ENCODE assay signal across 1 cellular context in the genomic region with DNA sequence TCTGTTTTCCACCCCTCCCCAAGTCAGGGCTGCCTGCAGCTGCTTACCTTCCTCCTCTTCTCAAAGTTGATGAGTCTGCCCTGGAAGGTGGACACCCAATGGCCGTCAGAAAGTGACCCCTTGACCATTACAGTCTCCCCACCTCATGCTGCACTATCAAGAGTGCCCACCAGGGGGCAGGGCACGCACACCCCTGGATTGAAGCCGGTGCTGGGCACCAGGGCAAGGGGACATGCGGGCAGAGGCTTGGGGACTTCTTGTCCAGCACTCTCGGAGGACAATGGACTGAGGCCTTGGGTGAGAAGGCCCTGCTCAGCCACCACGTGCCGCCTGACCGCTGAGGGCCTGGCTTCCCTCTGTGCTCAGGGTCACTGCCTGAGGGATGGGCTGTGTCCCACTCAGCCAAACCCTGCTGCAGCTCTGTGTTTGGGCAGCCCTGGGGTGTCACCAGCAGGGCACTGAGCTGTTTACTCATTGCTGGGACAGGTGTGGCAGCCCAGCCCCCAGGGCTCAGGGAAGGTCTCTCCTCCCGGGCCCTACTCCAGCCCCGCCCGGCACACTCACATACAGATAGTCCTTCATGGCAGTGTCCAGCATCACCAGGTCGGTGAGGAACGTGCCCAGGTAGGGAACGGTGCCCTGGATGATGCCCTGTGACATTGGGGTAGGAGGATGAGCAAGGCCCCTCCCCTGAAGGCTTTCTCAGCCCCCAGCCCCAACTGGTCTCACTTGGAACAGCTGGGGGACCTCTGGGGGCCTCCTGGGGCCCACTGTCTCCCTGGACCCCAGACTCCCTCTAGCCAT.
TF ChIP-seq lines count a peak whose summit lies in the region.

No MANE protein-coding gene starts in this region.

TF ChIP-seq in K562, 482 proteins besides CTCF, POLR2A, EP300 and RAD21 (continued from another document and continues in another):
- TF ChIP-seq, protein P1, sequence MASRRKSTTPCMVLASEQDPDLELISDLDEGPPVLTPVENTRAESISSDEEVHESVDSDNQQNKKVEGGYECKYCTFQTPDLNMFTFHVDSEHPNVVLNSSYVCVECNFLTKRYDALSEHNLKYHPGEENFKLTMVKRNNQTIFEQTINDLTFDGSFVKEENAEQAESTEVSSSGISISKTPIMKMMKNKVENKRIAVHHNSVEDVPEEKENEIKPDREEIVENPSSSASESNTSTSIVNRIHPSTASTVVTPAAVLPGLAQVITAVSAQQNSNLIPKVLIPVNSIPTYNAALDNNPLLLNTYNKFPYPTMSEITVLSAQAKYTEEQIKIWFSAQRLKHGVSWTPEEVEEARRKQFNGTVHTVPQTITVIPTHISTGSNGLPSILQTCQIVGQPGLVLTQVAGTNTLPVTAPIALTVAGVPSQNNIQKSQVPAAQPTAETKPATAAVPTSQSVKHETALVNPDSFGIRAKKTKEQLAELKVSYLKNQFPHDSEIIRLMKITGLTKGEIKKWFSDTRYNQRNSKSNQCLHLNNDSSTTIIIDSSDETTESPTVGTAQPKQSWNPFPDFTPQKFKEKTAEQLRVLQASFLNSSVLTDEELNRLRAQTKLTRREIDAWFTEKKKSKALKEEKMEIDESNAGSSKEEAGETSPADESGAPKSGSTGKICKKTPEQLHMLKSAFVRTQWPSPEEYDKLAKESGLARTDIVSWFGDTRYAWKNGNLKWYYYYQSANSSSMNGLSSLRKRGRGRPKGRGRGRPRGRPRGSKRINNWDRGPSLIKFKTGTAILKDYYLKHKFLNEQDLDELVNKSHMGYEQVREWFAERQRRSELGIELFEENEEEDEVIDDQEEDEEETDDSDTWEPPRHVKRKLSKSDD (conservative IDR thresholded peaks at IDR 0.05; ENCODE audit: low read length) = no peak
- TF ChIP-seq ARID2 (IDR thresholded peaks at IDR 0.05) (peak; percentile 91), XRCC5 (IDR thresholded peaks at IDR 0.05; ENCODE audit: low read depth, low read length) (no peak), FOXK2 (conservative IDR thresholded peaks at IDR 0.05 in 1 of 2, IDR thresholded peaks at IDR 0.05 in 1 of 2; ENCODE audit: low read depth in 2 of 2) (no peak), DMBX1 (CRISPR knock-in tag; IDR thresholded peaks at IDR 0.05; ENCODE audit: borderline replicate concordance) (no peak), GTF2F1 (IDR thresholded peaks at IDR 0.05; ENCODE audit: low read depth, low read length) (no peak), HSF4 (CRISPR knock-in tag; IDR thresholded peaks at IDR 0.05; ENCODE audit: borderline replicate concordance) (no peak), CBX8 (IDR thresholded peaks at IDR 0.05; ENCODE audit: borderline replicate concordance, extremely low read depth, low read depth, low read length, poor library complexity, severe bottlenecking) (no peak), ZNF551 (CRISPR knock-in tag; IDR thresholded peaks at IDR 0.05) (no peak), SAP30 (IDR thresholded peaks at IDR 0.05; ENCODE audit: borderline replicate concordance, insufficient read depth, low read depth, low read length, poor library complexity, severe bottlenecking) (no peak), SREBF2 (CRISPR knock-in tag; IDR thresholded peaks at IDR 0.05) (no peak), L3MBTL2 (IDR thresholded peaks at IDR 0.05) (peak; percentile 41; the same call in 1 of the 2 replicates), NFXL1 (CRISPR knock-in tag; IDR thresholded peaks at IDR 0.05) (no peak), ZNF121 (CRISPR knock-in tag; conservative IDR thresholded peaks at IDR 0.05) (no peak), POLR2H (tag; IDR thresholded peaks at IDR 0.05; ENCODE audit: low read depth) (no peak), ZBTB17 (CRISPR knock-in tag; IDR thresholded peaks at IDR 0.05) (no peak), SIX5 (IDR thresholded peaks at IDR 0.05; ENCODE audit: borderline replicate concordance in 1 of 2, insufficient read depth in 1 of 2, low read depth in 1 of 2, low read length in 2 of 2) (no peak), NONO (IDR thresholded peaks at IDR 0.05; ENCODE audit: low read depth in 2 of 2, low read length in 1 of 2) (no peak), STAG1 (CRISPR knock-in tag; IDR thresholded peaks at IDR 0.05; ENCODE audit: borderline replicate concordance) (peak; percentile 87; the same call in 1 of the 2 replicates), HDGF (IDR thresholded peaks at IDR 0.05) (peak; percentile 81), HMG20A (CRISPR knock-in tag; conservative IDR thresholded peaks at IDR 0.05) (no peak), CEBPB (tag; IDR thresholded peaks at IDR 0.05) (no peak), SUPT5H (IDR thresholded peaks at IDR 0.05) (no peak), ZNF445 (CRISPR knock-in tag; IDR thresholded peaks at IDR 0.05; ENCODE audit: low read depth) (no peak), ZNF644 (tag; IDR thresholded peaks at IDR 0.05; ENCODE audit: low read depth) (no peak), TEAD4 (IDR thresholded peaks at IDR 0.05; ENCODE audit: low read length) (no peak), TEAD4 (CRISPR knock-in tag; IDR thresholded peaks at IDR 0.05; ENCODE audit: borderline replicate concordance) (0 out of 2 replicates have a peak, but pooled peaks have one; percentile 55)
- TF ChIP-seq, protein P2, sequence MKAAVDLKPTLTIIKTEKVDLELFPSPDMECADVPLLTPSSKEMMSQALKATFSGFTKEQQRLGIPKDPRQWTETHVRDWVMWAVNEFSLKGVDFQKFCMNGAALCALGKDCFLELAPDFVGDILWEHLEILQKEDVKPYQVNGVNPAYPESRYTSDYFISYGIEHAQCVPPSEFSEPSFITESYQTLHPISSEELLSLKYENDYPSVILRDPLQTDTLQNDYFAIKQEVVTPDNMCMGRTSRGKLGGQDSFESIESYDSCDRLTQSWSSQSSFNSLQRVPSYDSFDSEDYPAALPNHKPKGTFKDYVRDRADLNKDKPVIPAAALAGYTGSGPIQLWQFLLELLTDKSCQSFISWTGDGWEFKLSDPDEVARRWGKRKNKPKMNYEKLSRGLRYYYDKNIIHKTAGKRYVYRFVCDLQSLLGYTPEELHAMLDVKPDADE (conservative IDR thresholded peaks at IDR 0.05; ENCODE audit: control insufficient read depth, low read depth, low read length) = no peak
- TF ChIP-seq, protein P3, sequence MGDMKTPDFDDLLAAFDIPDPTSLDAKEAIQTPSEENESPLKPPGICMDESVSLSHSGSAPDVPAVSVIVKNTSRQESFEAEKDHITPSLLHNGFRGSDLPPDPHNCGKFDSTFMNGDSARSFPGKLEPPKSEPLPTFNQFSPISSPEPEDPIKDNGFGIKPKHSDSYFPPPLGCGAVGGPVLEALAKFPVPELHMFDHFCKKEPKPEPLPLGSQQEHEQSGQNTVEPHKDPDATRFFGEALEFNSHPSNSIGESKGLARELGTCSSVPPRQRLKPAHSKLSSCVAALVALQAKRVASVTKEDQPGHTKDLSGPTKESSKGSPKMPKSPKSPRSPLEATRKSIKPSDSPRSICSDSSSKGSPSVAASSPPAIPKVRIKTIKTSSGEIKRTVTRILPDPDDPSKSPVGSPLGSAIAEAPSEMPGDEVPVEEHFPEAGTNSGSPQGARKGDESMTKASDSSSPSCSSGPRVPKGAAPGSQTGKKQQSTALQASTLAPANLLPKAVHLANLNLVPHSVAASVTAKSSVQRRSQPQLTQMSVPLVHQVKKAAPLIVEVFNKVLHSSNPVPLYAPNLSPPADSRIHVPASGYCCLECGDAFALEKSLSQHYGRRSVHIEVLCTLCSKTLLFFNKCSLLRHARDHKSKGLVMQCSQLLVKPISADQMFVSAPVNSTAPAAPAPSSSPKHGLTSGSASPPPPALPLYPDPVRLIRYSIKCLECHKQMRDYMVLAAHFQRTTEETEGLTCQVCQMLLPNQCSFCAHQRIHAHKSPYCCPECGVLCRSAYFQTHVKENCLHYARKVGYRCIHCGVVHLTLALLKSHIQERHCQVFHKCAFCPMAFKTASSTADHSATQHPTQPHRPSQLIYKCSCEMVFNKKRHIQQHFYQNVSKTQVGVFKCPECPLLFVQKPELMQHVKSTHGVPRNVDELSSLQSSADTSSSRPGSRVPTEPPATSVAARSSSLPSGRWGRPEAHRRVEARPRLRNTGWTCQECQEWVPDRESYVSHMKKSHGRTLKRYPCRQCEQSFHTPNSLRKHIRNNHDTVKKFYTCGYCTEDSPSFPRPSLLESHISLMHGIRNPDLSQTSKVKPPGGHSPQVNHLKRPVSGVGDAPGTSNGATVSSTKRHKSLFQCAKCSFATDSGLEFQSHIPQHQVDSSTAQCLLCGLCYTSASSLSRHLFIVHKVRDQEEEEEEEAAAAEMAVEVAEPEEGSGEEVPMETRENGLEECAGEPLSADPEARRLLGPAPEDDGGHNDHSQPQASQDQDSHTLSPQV (IDR thresholded peaks at IDR 0.05) = peak; percentile 58
- TF ChIP-seq, protein P4, sequence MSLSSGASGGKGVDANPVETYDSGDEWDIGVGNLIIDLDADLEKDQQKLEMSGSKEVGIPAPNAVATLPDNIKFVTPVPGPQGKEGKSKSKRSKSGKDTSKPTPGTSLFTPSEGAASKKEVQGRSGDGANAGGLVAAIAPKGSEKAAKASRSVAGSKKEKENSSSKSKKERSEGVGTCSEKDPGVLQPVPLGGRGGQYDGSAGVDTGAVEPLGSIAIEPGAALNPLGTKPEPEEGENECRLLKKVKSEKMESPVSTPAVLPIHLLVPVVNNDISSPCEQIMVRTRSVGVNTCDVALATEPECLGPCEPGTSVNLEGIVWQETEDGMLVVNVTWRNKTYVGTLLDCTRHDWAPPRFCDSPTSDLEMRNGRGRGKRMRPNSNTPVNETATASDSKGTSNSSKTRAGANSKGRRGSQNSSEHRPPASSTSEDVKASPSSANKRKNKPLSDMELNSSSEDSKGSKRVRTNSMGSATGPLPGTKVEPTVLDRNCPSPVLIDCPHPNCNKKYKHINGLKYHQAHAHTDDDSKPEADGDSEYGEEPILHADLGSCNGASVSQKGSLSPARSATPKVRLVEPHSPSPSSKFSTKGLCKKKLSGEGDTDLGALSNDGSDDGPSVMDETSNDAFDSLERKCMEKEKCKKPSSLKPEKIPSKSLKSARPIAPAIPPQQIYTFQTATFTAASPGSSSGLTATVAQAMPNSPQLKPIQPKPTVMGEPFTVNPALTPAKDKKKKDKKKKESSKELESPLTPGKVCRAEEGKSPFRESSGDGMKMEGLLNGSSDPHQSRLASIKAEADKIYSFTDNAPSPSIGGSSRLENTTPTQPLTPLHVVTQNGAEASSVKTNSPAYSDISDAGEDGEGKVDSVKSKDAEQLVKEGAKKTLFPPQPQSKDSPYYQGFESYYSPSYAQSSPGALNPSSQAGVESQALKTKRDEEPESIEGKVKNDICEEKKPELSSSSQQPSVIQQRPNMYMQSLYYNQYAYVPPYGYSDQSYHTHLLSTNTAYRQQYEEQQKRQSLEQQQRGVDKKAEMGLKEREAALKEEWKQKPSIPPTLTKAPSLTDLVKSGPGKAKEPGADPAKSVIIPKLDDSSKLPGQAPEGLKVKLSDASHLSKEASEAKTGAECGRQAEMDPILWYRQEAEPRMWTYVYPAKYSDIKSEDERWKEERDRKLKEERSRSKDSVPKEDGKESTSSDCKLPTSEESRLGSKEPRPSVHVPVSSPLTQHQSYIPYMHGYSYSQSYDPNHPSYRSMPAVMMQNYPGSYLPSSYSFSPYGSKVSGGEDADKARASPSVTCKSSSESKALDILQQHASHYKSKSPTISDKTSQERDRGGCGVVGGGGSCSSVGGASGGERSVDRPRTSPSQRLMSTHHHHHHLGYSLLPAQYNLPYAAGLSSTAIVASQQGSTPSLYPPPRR (CRISPR knock-in tag; IDR thresholded peaks at IDR 0.05; ENCODE audit: borderline replicate concordance) = no peak
- TF ChIP-seq, protein P5, sequence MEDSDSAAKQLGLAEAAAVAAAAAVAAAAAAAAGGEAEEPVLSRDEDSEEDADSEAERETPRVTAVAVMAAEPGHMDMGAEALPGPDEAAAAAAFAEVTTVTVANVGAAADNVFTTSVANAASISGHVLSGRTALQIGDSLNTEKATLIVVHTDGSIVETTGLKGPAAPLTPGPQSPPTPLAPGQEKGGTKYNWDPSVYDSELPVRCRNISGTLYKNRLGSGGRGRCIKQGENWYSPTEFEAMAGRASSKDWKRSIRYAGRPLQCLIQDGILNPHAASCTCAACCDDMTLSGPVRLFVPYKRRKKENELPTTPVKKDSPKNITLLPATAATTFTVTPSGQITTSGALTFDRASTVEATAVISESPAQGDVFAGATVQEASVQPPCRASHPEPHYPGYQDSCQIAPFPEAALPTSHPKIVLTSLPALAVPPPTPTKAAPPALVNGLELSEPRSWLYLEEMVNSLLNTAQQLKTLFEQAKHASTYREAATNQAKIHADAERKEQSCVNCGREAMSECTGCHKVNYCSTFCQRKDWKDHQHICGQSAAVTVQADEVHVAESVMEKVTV (CRISPR knock-in tag; IDR thresholded peaks at IDR 0.05) = peak; percentile 81
- TF ChIP-seq, protein P6, sequence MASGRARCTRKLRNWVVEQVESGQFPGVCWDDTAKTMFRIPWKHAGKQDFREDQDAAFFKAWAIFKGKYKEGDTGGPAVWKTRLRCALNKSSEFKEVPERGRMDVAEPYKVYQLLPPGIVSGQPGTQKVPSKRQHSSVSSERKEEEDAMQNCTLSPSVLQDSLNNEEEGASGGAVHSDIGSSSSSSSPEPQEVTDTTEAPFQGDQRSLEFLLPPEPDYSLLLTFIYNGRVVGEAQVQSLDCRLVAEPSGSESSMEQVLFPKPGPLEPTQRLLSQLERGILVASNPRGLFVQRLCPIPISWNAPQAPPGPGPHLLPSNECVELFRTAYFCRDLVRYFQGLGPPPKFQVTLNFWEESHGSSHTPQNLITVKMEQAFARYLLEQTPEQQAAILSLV (tag; IDR thresholded peaks at IDR 0.05) = no peak
- TF ChIP-seq, protein P7, sequence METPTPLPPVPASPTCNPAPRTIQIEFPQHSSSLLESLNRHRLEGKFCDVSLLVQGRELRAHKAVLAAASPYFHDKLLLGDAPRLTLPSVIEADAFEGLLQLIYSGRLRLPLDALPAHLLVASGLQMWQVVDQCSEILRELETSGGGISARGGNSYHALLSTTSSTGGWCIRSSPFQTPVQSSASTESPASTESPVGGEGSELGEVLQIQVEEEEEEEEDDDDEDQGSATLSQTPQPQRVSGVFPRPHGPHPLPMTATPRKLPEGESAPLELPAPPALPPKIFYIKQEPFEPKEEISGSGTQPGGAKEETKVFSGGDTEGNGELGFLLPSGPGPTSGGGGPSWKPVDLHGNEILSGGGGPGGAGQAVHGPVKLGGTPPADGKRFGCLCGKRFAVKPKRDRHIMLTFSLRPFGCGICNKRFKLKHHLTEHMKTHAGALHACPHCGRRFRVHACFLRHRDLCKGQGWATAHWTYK (CRISPR knock-in tag; IDR thresholded peaks at IDR 0.05) = 0 out of 2 replicates have a peak, but pooled peaks have one; percentile 53
- TF ChIP-seq, protein P8, sequence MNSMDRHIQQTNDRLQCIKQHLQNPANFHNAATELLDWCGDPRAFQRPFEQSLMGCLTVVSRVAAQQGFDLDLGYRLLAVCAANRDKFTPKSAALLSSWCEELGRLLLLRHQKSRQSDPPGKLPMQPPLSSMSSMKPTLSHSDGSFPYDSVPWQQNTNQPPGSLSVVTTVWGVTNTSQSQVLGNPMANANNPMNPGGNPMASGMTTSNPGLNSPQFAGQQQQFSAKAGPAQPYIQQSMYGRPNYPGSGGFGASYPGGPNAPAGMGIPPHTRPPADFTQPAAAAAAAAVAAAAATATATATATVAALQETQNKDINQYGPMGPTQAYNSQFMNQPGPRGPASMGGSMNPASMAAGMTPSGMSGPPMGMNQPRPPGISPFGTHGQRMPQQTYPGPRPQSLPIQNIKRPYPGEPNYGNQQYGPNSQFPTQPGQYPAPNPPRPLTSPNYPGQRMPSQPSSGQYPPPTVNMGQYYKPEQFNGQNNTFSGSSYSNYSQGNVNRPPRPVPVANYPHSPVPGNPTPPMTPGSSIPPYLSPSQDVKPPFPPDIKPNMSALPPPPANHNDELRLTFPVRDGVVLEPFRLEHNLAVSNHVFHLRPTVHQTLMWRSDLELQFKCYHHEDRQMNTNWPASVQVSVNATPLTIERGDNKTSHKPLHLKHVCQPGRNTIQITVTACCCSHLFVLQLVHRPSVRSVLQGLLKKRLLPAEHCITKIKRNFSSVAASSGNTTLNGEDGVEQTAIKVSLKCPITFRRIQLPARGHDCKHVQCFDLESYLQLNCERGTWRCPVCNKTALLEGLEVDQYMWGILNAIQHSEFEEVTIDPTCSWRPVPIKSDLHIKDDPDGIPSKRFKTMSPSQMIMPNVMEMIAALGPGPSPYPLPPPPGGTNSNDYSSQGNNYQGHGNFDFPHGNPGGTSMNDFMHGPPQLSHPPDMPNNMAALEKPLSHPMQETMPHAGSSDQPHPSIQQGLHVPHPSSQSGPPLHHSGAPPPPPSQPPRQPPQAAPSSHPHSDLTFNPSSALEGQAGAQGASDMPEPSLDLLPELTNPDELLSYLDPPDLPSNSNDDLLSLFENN (IDR thresholded peaks at IDR 0.05; ENCODE audit: low read depth in 2 of 2, low read length in 2 of 2) = no peak
